In the genomic region with DNA sequence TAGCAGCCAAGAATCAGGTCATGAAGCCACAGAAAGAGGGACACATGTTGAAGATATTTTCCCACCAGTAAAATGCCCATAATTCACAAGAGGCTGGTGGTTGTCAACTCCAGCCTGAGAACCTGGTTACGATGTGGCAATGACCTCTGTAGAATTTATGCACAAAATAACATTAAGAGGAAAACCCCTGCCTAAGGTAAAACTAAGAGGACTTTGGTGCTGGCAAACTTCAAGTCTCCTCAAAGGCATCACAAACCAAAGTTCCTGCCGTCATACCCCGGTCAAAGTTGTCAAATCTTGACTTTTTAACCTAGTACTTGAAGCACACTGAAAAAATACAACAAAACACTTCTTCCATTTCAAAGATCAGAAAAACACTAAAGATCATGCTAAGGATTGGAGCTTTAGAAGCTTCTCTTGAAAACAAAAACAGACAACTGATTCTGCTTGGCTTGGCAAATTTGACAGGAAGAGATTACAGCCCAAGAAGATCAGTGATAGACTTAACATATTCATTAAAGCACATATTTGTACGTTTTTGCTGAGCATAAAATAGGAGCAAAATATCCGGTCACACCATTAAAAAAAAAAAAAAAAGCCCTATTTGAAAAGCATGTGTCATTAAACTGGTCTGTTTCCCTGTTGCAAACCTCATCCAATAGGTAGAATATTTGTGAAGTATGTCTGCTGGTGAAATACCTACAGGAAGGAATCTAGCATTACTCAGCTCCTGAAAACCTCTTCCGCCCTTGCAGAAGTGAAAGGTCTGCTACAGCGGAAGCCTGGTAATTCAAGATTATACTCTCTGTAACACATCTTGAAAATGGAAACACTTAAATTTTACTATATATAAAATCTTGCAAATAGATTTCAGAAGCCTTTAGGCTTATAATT, we compare ENCODE assay signal across 11 cellular contexts. TPM values are rescaled to one million over a fixed set of nuclear protein-coding genes. Genes with fewer than 3 reads are reported as not detected.
DNase-seq lines count a peak whose midpoint lies in the region; ATAC-seq lines count a peak whose summit lies in the region.
"Had no signal": no experiment of that assay in that cellular context is flagged by ENCODE, and none has a peak within 500 bp of the region (broad histone marks: within the 10 kb centered on the region; RNA-seq: fewer than 3 reads in every experiment).

No MANE protein-coding gene starts in this region.

- H3K4me1 ChIP-seq in CD4-positive, alpha-beta memory T cell (ENCODE audit: insufficient read depth, low read length), result peaks cover 63% of the 10 kb centered on the region
- H3K4me1 ChIP-seq: SJSA1 had no signal

- peak overlapping the region; percentile 77 to 90 (median 86) for H3K27ac Mint-ChIP-seq in CD4-positive, alpha-beta memory T cell
- H3K27ac Mint-ChIP-seq in activated naive CD8-positive, alpha-beta T cell, result peak overlapping the region; percentile 89

- POLR2A ChIA-PET in CD4-positive, alpha-beta memory T cell (lab: Charles Lee; ENCODE audit: partially characterized antibody), result interaction anchor here (0.6 to 4.8 kb wide), 7 partner anchors 8 to 776 kb away, joined by 3 to 27 read pairs (median 4); a partner anchor contains a TSS

- peaks cover 33% of the 10 kb centered on the region for H3K36me3 ChIP-seq in CD4-positive, alpha-beta memory T cell (ENCODE audit: insufficient read depth, low read length)
- H3K36me3 ChIP-seq: SJSA1 had no signal

- CTCF ChIA-PET in CD4-positive, alpha-beta memory T cell (lab: Charles Lee; ENCODE audit: partially characterized antibody), result interaction anchor here (0.6 to 2.6 kb wide), 7 partner anchors 9 to 1152 kb away, joined by 3 to 12 read pairs (median 3); a partner anchor contains a TSS

- H3K9me3 Mint-ChIP-seq in CD4-positive, alpha-beta memory T cell, result no peaks in the 10 kb centered on the region
- H3K9me3 Mint-ChIP-seq in activated naive CD8-positive, alpha-beta T cell (ENCODE audit: low read depth), result no peaks in the 10 kb centered on the region

- peaks cover 53 to 77% (median 63%) of the 10 kb centered on the region in 4 donors for H3K4me1 Mint-ChIP-seq in CD4-positive, alpha-beta memory T cell
- peaks cover 68% of the 10 kb centered on the region for H3K4me1 Mint-ChIP-seq in activated naive CD8-positive, alpha-beta T cell (ENCODE audit: low read depth)

- H3K4me3 ChIP-seq in CD4-positive, alpha-beta memory T cell (ENCODE audit: low read length in 2 of 2), result no peak overlapping the region
- H3K4me3 ChIP-seq: SJSA1 had no signal

- H3K4me3 Mint-ChIP-seq in CD4-positive, alpha-beta memory T cell, result peak overlapping the region; percentile 46 to 83 (median 76)
- peak overlapping the region; percentile 35 for H3K4me3 Mint-ChIP-seq in activated naive CD8-positive, alpha-beta T cell
- H3K4me3 Mint-ChIP-seq: neural crest cell had no signal

- H3K36me3 Mint-ChIP-seq in CD4-positive, alpha-beta memory T cell, result peaks cover 36 to 65% of the 10 kb centered on the region in 2 donors
- H3K36me3 Mint-ChIP-seq in activated naive CD8-positive, alpha-beta T cell, result peaks cover 20% of the 10 kb centered on the region

- no peak for ATAC-seq in GM18861 (IDR thresholded peaks at IDR 0.05; ENCODE audit: unreplicated experiment)

- intact Hi-C loops in CD4-positive, alpha-beta memory T cell (cut with micrococcal nuclease), result loop anchor here (5.0 kb wide), 1 partner anchor 120 kb away; a partner anchor contains a TSS

- DNase-seq in CD4-positive, alpha-beta memory T cell, result peak; percentile 43 to 70 (median 59)
- DNase-seq in KG1 (lab: John Stamatoyannopoulos, UW), result peak; percentile 67
- peak; percentile 62 to 91 for DNase-seq in lung microvascular endothelial cell (ENCODE audit: low read depth in 2 of 2)
- no peak for DNase-seq in DMS53 treated with DMSO at 0.1 percent for 48 hours (lab: John Stamatoyannopoulos, UW; ENCODE audit: unreplicated experiment)
- no peak for DNase-seq in NCI-H1417 (lab: John Stamatoyannopoulos, UW)
- no peak for DNase-seq in MV-4-11 (lab: John Stamatoyannopoulos, UW)
- DNase-seq: activated CD8-positive, alpha-beta memory T cell treated with anti-CD3 and anti-CD28 coated beads, Interleukin-2, amount 50 U/mL, for 4 hours had no signal

- no peaks in the 10 kb centered on the region for H3K9me3 ChIP-seq in CD4-positive, alpha-beta memory T cell (ENCODE audit: control insufficient read depth in 1 of 2, low read length in 2 of 2)
- H3K9me3 ChIP-seq: SJSA1 had no signal

- peak overlapping the region; percentile 41 for H3K27ac ChIP-seq in CD4-positive, alpha-beta memory T cell (ENCODE audit: low read depth, low read length)
- H3K27ac ChIP-seq: SJSA1 had no signal

- no peaks in the 10 kb centered on the region for H3K27me3 ChIP-seq in CD4-positive, alpha-beta memory T cell (ENCODE audit: insufficient read depth, low read length)
- H3K27me3 ChIP-seq: SJSA1 had no signal

- no peaks in the 10 kb centered on the region for H3K27me3 Mint-ChIP-seq in CD4-positive, alpha-beta memory T cell
- H3K27me3 Mint-ChIP-seq in activated naive CD8-positive, alpha-beta T cell, result no peaks in the 10 kb centered on the region

RNA-seq across cellular contexts. Expression of a gene that starts 22.8 kb away (rescaled TPM):
- 10 to 100 TPM; 51.5 to 58.7 TPM for total RNA-seq in CD4-positive, alpha-beta memory T cell
- polyA plus RNA-seq in CD4-positive, alpha-beta memory T cell, result 10 to 100 TPM; 40.7 to 55.1 TPM
- total RNA-seq in lung microvascular endothelial cell, result 0.60 and 1.3 TPM in 2 replicates

RNA-seq across cellular contexts. Expression of a gene that starts 51.3 kb away (rescaled TPM):
- total RNA-seq in CD4-positive, alpha-beta memory T cell, result under 1 TPM; 0.17 to 0.38 TPM
- 1 to 10 TPM in 1 of 2 donors, under 1 TPM in 1; 0.79 to 1.4 TPM for polyA plus RNA-seq in CD4-positive, alpha-beta memory T cell
- total RNA-seq in lung microvascular endothelial cell, result not detected in 2 replicates
- total RNA-seq: SJSA1 had no signal

Comparison
In these comparisons a context has a peak if more than half of its experiments do, and no peak if none do; other contexts are left out.
1. DNase-seq: peak in CD4-positive, alpha-beta memory T cell (5 of 5), KG1 (single experiment) and lung microvascular endothelial cell (2 of 2); none in DMS53 treated with DMSO at 0.1 percent for 48 hours (single experiment), NCI-H1417 (0 of 3) and MV-4-11 (single experiment).
2. RNA of a gene that starts 22.8 kb away (total RNA-seq): 51.5 to 58.7 TPM in CD4-positive, alpha-beta memory T cell; 0.60 to 1.3 TPM in lung microvascular endothelial cell; every median in the first group is over 10 times any median in the second.